ENCODE assay signal across 2 cellular contexts in genomic region chr2:198807131-198807530, GRCh38.
TF ChIP-seq lines count a peak whose summit lies in the region.

No MANE protein-coding gene starts in this region.

TF ChIP-seq in IMR-90, 13 proteins besides CTCF, POLR2A, EP300 and RAD21:
- no peak for TF ChIP-seq FOS (IDR thresholded peaks at IDR 0.05; ENCODE audit: low read depth, low read length)
- no peak for TF ChIP-seq MAZ (IDR thresholded peaks at IDR 0.05; ENCODE audit: borderline replicate concordance, low read depth, low read length)
- TF ChIP-seq RFX5 (IDR thresholded peaks at IDR 0.05; ENCODE audit: low read depth, low read length), result no peak
- no peak for TF ChIP-seq USF2 (IDR thresholded peaks at IDR 0.05; ENCODE audit: low read depth, low read length)
- no peak for TF ChIP-seq SMC3 (IDR thresholded peaks at IDR 0.05; ENCODE audit: low read depth, low read length)
- TF ChIP-seq CEBPB (IDR thresholded peaks at IDR 0.05; ENCODE audit: low read depth, low read length), result no peak

TF ChIP-seq in GM23338, 12 proteins besides CTCF, POLR2A, EP300 and RAD21:
- TF ChIP-seq REST (IDR thresholded peaks at IDR 0.05; ENCODE audit: unreplicated experiment) (no peak), CREB1 (CRISPR knock-in tag; IDR thresholded peaks at IDR 0.05; ENCODE audit: low read depth) (no peak), ZNF331 (CRISPR knock-in tag; IDR thresholded peaks at IDR 0.05; ENCODE audit: low read depth) (no peak), ZNF462 (CRISPR knock-in tag; IDR thresholded peaks at IDR 0.05) (no peak), EZH2phosphoT487 (IDR thresholded peaks at IDR 0.05; ENCODE audit: unreplicated experiment) (no peak), POLR2AphosphoS5 (IDR thresholded peaks at IDR 0.05; ENCODE audit: low read depth) (no peak)
TF ChIP-seq in GM23338: peak in this region for 0.
